Comparison of ENCODE assay signal across 20 cellular contexts in the genomic region with DNA sequence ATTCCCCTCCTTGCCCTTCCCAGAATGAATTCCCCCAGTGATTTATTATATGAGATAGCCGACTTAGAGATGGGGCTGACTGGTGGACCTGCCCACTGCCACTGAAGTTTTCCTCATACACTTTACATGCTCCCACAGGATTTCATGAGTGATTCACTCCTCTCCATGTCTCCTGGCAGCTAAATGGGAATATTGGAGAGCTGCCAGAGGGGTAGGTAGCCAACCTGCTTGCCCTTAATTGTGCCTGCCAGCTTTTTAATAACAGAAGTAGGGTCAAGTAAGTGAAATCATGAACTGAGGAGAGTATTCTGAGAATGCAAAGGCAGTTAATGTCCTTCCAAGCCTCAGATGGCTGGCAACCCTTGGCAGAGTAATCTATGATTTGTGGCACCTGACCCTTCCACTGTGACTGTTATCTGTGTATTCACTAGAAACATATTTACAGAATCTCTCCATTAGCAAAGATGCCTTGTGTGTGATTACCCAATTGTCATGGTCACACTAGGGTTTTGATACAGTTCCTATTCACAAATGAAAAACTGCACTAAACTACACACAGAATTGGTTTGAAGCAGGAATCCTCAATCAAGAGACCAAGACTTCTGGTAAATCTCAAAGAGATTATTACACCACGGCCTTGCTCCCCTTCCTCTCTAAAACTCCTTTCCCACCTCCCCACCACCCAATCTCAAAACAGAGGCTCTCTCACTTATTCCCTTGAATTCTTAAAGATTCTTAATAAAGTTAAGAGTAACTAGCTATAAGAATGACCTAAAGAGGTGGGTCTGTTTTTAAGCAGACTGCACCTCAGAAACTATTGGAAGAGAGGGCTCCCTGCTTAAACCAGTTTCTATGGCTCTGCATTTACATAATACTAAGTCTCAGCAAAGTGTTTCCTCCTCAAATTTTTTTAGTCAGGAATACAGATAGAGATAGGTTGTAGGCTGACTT. TPM values are rescaled to one million over a fixed set of nuclear protein-coding genes. Genes with fewer than 3 reads are reported as not detected.
DNase-seq lines count a peak whose midpoint lies in the region; ATAC-seq and TF ChIP-seq lines count a peak whose summit lies in the region.
"Had no signal": no experiment of that assay in that cellular context is flagged by ENCODE, and none has a peak within 500 bp of the region (broad histone marks: within the 10 kb centered on the region; RNA-seq: fewer than 3 reads in every experiment).

No MANE protein-coding gene starts in this region.

- H3K4me1 ChIP-seq in lower lobe of right lung (peaks cover 10% of the 10 kb centered on the region), GM23248 (ENCODE audit: insufficient read depth) (no peaks in the 10 kb centered on the region), hepatocyte (ENCODE audit: insufficient read depth) (no peaks in the 10 kb centered on the region)

- intact Hi-C loops in lower lobe of right lung (cut with DNase I) = no loop called here

- WGBS in GM23248 (ENCODE audit: low coverage in 1 of 2, low lambda C conversion rate in 2 of 2, missing lambda C conversion rate in 2 of 2), 2 experiments = 2 to 7% methylated on average over 2 of the region's 2 CpGs
- whole genome bisulfite sequencing in hepatocyte (ENCODE audit: low lambda C conversion rate, missing lambda C conversion rate) = 28% methylated on average over 2 of the region's 2 CpGs

- peak in 1 of 2 donors; percentile 4 for ATAC-seq in lower lobe of right lung
- ATAC-seq: stimulated activated naive CD8-positive, alpha-beta T cell treated with anti-CD3 and anti-CD28 coated beads, Interleukin-15, Interleukin-2, amounts not matched to agents 100 U/mL and 50 U/mL, for 24 hours; T-cell had no signal

- no peaks in the 10 kb centered on the region for H3F3A ChIP-seq in GM23248 (ENCODE audit: insufficient read depth)

- H3K79me2 ChIP-seq in GM23248 (ENCODE audit: insufficient read depth) (no peaks in the 10 kb centered on the region), hepatocyte (no peaks in the 10 kb centered on the region)

- no peak overlapping the region for H3K9ac ChIP-seq in GM23248

- no peak overlapping the region for H2AFZ ChIP-seq in GM23248
- no peak overlapping the region for H2AFZ ChIP-seq in hepatocyte

- no peaks in the 10 kb centered on the region for H3K36me3 ChIP-seq in lower lobe of right lung
- no peaks in the 10 kb centered on the region for H3K36me3 ChIP-seq in GM23248 (ENCODE audit: low read depth)
- no peaks in the 10 kb centered on the region for H3K36me3 ChIP-seq in hepatocyte (replicated peaks; ENCODE audit: insufficient read depth, low read depth)

- H4K20me1 ChIP-seq in GM23248 (ENCODE audit: insufficient read depth) (no peaks in the 10 kb centered on the region), hepatocyte (ENCODE audit: insufficient read depth, poor library complexity, severe bottlenecking) (no peaks in the 10 kb centered on the region)

- DNase-seq in NCI-H2196 (lab: John Stamatoyannopoulos, UW; ENCODE audit: unreplicated experiment) (peak; percentile 29), NCI-H2196 treated with DMSO at 0.1 percent for 48 hours (lab: John Stamatoyannopoulos, UW; ENCODE audit: unreplicated experiment) (no peak), NCI-H2029 (lab: John Stamatoyannopoulos, UW) (peak; percentile 98), NCI-H748 (lab: John Stamatoyannopoulos, UW; ENCODE audit: unreplicated experiment) (peak; percentile 84), lower lobe of right lung (no peak), GM23248 (no peak), Ammon's horn (ENCODE audit: low spot score) (no peak), hepatocyte (ENCODE audit: low spot score) (no peak)
- DNase-seq: amygdala; caudate nucleus; foreskin melanocyte; NCI-H1930; Right ventricle myocardium superior; stimulated activated CD4-positive, alpha-beta T cell treated with anti-CD3 and anti-CD28 coated beads, Interleukin-2, amount 100 ng/mL, for 24 hours; stimulated activated naive CD8-positive, alpha-beta T cell treated with anti-CD3 and anti-CD28 coated beads, Interleukin-15, Interleukin-2, amounts not matched to agents 100 U/mL and 50 U/mL, for 24 hours; T-cell had no signal

- in situ Hi-C loops in GM23248 (cut with MboI) = no loop called here

- H3K27ac ChIP-seq in lower lobe of right lung (peak overlapping the region; percentile 87), GM23248 (no peak overlapping the region), hepatocyte (no peak overlapping the region)

- H3K27me3 ChIP-seq in lower lobe of right lung (ENCODE audit: low read depth) (peaks cover 64% of the 10 kb centered on the region), GM23248 (replicated peaks; ENCODE audit: insufficient read depth) (peaks cover 64% of the 10 kb centered on the region), hepatocyte (peaks cover 98% of the 10 kb centered on the region)

- H3K4me3 ChIP-seq in lower lobe of right lung (no peak overlapping the region), GM23248 (no peak overlapping the region), hepatocyte (no peak overlapping the region)

- H3K9me2 ChIP-seq in GM23248 (ENCODE audit: insufficient read depth) = no peaks in the 10 kb centered on the region
- no peaks in the 10 kb centered on the region for H3K9me2 ChIP-seq in hepatocyte (replicated peaks; ENCODE audit: insufficient read depth)

- H3K9me3 ChIP-seq in lower lobe of right lung (no peaks in the 10 kb centered on the region), GM23248 (ENCODE audit: low read depth) (no peaks in the 10 kb centered on the region), hepatocyte (ENCODE audit: low read depth) (no peaks in the 10 kb centered on the region)

- H3K4me2 ChIP-seq in GM23248 (ENCODE audit: unreplicated experiment) = no peak overlapping the region
- no peak overlapping the region for H3K4me2 ChIP-seq in hepatocyte

- TF ChIP-seq CTCF in lower lobe of right lung (IDR thresholded peaks at IDR 0.05) = no peak
- no peak for TF ChIP-seq CTCF in hepatocyte (IDR thresholded peaks at IDR 0.05; ENCODE audit: poor library complexity)

RNA-seq across cellular contexts. Expression of a gene that starts 17.2 kb away (rescaled TPM):
- total RNA-seq in lower lobe of right lung (180 TPM), hepatocyte (2.7 and 4.7 TPM in 2 replicates)
- not detected in 2 replicates for total RNA-seq in GM23248 (2014; rRNA removed; shearing (Covaris generic))
- polyA plus RNA-seq in GM23248 (2016; fragmentation: Nextera tagmentation; extraction: Ambion mirVana) (not detected in 2 replicates), hepatocyte (2.2 and 7.3 TPM in 2 replicates)
- total RNA-seq: epithelial cell of proximal tubule, posterior vena cava, Right ventricle myocardium superior, skeletal muscle tissue had no signal
- polyA plus RNA-seq: BJ had no signal

Comparison
In these comparisons a context has a peak if more than half of its experiments do, and no peak if none do; other contexts are left out.
1. DNase-seq: peak in NCI-H2196 (single experiment), NCI-H2029 (single experiment) and NCI-H748 (single experiment); none in NCI-H2196 treated with DMSO at 0.1 percent for 48 hours (single experiment), lower lobe of right lung (single experiment), GM23248 (single experiment), Ammon's horn (single experiment) and hepatocyte (single experiment).
2. RNA of a gene that starts 17.2 kb away (total RNA-seq): 180 TPM in lower lobe of right lung (single experiment); 2.7 to 4.7 TPM in hepatocyte and not detected in GM23248; every median in the first group is over 10 times any median in the second.